ENCODE assay signal across 18 cellular contexts in genomic region chr18:3254725-3255124, GRCh38. TPM values are rescaled to one million over a fixed set of nuclear protein-coding genes. Genes with fewer than 3 reads are reported as not detected.
DNase-seq lines count a peak whose midpoint lies in the region; ATAC-seq and TF ChIP-seq lines count a peak whose summit lies in the region.
"Had no signal": no experiment of that assay in that cellular context is flagged by ENCODE, and none has a peak within 500 bp of the region (broad histone marks: within the 10 kb centered on the region; RNA-seq: fewer than 3 reads in every experiment).

No MANE protein-coding gene starts in this region.

- ATAC-seq in left cardiac atrium: no peak
- no peak for ATAC-seq in activated T-helper 17 cell treated with anti-CD3 and anti-CD28 coated beads, Interleukin-2, amount 50 U/mL, for 72 hours (replicated peaks)
- ATAC-seq in memory B cell (ENCODE audit: low read depth): no peak
- no peak for ATAC-seq in HG03442 (IDR thresholded peaks at IDR 0.05; ENCODE audit: unreplicated experiment)

- TF ChIP-seq POLR2A in thyroid gland (IDR thresholded peaks at IDR 0.05): no peak

- WGBS in thyroid gland, 2 donors: 89 to 90% methylated on average over 4 of the region's 4 CpGs

- no peaks in the 10 kb centered on the region for H3K9me3 Mint-ChIP-seq in activated T-helper 17 cell treated with anti-CD3 and anti-CD28 coated beads, Interleukin-2, amount 50 U/mL, for 72 hours
- H3K9me3 Mint-ChIP-seq in memory B cell: no peaks in the 10 kb centered on the region

- intact Hi-C loops in left cardiac atrium (cut with DNase I): no loop called here
- intact Hi-C loops in thyroid gland (cut with DNase I): no loop called here

- H3K4me3 Mint-ChIP-seq in activated T-helper 17 cell treated with anti-CD3 and anti-CD28 coated beads, Interleukin-2, amount 50 U/mL, for 72 hours: peak overlapping the region; percentile 43
- H3K4me3 Mint-ChIP-seq in memory B cell: no peak overlapping the region

- H3K27ac ChIP-seq in cardiac muscle cell (peak overlapping the region; percentile 92), thyroid gland (peak overlapping the region in 2 of 3 donors; percentile 83 to 91)
- H3K27ac ChIP-seq: vagina had no signal

- no peak overlapping the region for H3K4me3 ChIP-seq in cardiac muscle cell
- no peak overlapping the region for H3K4me3 ChIP-seq in thyroid gland (replicated peaks in 1 of 3)
- H3K4me3 ChIP-seq: vagina had no signal

- no peak for DNase-seq in cardiac muscle cell (ENCODE audit: low read depth in 1 of 2, low spot score in 1 of 2)
- DNase-seq in left cardiac atrium: no peak
- DNase-seq in memory B cell (ENCODE audit: low spot score in 2 of 2): no peak
- DNase-seq in thyroid gland: no peak
- no peak for DNase-seq in NCI-H446 treated with DMSO at 0.1 percent for 48 hours (lab: John Stamatoyannopoulos, UW)
- no peak for DNase-seq in effector CD4-positive, alpha-beta T cell
- DNase-seq: activated CD4-positive, alpha-beta T cell treated with anti-CD3 and anti-CD28 coated beads for 48 hours; activated effector memory CD4-positive, alpha-beta T cell treated with anti-CD3 and anti-CD28 coated beads, Interleukin-2, amount 50 U/mL, for 16 hours; AML-193; cerebellar nuclear complex; DMS79 treated with DMSO at 0.1 percent for 48 hours; hippocampal formation; NCI-H1048; NCI-H2171; occipital lobe had no signal

- H3K9me3 ChIP-seq in cardiac muscle cell (ENCODE audit: low read depth) (no peaks in the 10 kb centered on the region), thyroid gland (no peaks in the 10 kb centered on the region)
- H3K9me3 ChIP-seq: vagina had no signal

- no peaks in the 10 kb centered on the region for H3K27me3 Mint-ChIP-seq in activated T-helper 17 cell treated with anti-CD3 and anti-CD28 coated beads, Interleukin-2, amount 50 U/mL, for 72 hours
- no peaks in the 10 kb centered on the region for H3K27me3 Mint-ChIP-seq in memory B cell

- H3K27me3 ChIP-seq in cardiac muscle cell (no peaks in the 10 kb centered on the region), thyroid gland (no peaks in the 10 kb centered on the region)
- H3K27me3 ChIP-seq: vagina had no signal

- peak overlapping the region; percentile 82 for H3K27ac Mint-ChIP-seq in activated T-helper 17 cell treated with anti-CD3 and anti-CD28 coated beads, Interleukin-2, amount 50 U/mL, for 72 hours
- peak overlapping the region; percentile 78 for H3K27ac Mint-ChIP-seq in memory B cell

- H3K4me1 Mint-ChIP-seq in activated T-helper 17 cell treated with anti-CD3 and anti-CD28 coated beads, Interleukin-2, amount 50 U/mL, for 72 hours: peaks cover 49% of the 10 kb centered on the region
- H3K4me1 Mint-ChIP-seq in memory B cell: peaks cover 57% of the 10 kb centered on the region

- peaks cover 85% of the 10 kb centered on the region for H3K36me3 Mint-ChIP-seq in activated T-helper 17 cell treated with anti-CD3 and anti-CD28 coated beads, Interleukin-2, amount 50 U/mL, for 72 hours (ENCODE audit: low read depth)
- peaks cover 26% of the 10 kb centered on the region for H3K36me3 Mint-ChIP-seq in memory B cell

- peaks cover 23% of the 10 kb centered on the region for H3K4me1 ChIP-seq in cardiac muscle cell (ENCODE audit: low read depth)
- H3K4me1 ChIP-seq in thyroid gland: peaks cover 23 to 43% of the 10 kb centered on the region in 2 donors

- TF ChIP-seq CTCF in cardiac muscle cell (IDR thresholded peaks at IDR 0.05; ENCODE audit: low read depth, low read length): no peak
- TF ChIP-seq CTCF in thyroid gland (IDR thresholded peaks at IDR 0.05): no peak

- H3K36me3 ChIP-seq in cardiac muscle cell (peaks cover 37% of the 10 kb centered on the region), thyroid gland (peaks cover 27 to 33% of the 10 kb centered on the region in 2 donors)

RNA-seq across cellular contexts. Expression of gene MYL12A, which starts 7.1 kb away (rescaled TPM):
- 152 and 195 TPM in 2 replicates for total RNA-seq in cardiac muscle cell
- polyA plus RNA-seq in cardiac muscle cell: 321 and 420 TPM in 2 replicates
- 100 to 1,000 TPM; 919 to 945 TPM for total RNA-seq in left cardiac atrium
- total RNA-seq in activated T-helper 17 cell treated with anti-CD3 and anti-CD28 coated beads, Interleukin-2, amount 50 U/mL, for 72 hours: 100 to 1,000 TPM; 392 to 483 TPM
- total RNA-seq in thyroid gland: 100 to 1,000 TPM; 306 to 544 (median 331) TPM

RNA-seq across cellular contexts. Expression of gene MYL12B, which starts 7.2 kb away (rescaled TPM):
- total RNA-seq in cardiac muscle cell (74.8 and 137 TPM in 2 replicates), left cardiac atrium (100 to 1,000 TPM; 161 to 230 TPM), thyroid gland (100 to 1,000 TPM; 334 to 467 (median 446) TPM)
- polyA plus RNA-seq in cardiac muscle cell: 211 and 299 TPM in 2 replicates
- 100 to 1,000 TPM; 206 to 271 TPM for total RNA-seq in activated T-helper 17 cell treated with anti-CD3 and anti-CD28 coated beads, Interleukin-2, amount 50 U/mL, for 72 hours

RNA-seq across cellular contexts. Expression of gene MYOM1, which starts 35.0 kb away (rescaled TPM):
- total RNA-seq in cardiac muscle cell (209 and 219 TPM in 2 replicates), left cardiac atrium (100 to 1,000 TPM; 263 to 351 TPM), thyroid gland (1 to 10 TPM; 2.3 to 3.1 (median 3.1) TPM)
- 182 and 194 TPM in 2 replicates for polyA plus RNA-seq in cardiac muscle cell
- total RNA-seq in activated T-helper 17 cell treated with anti-CD3 and anti-CD28 coated beads, Interleukin-2, amount 50 U/mL, for 72 hours: 1 to 10 TPM in 1 of 2 donors, under 1 TPM in 1; 0.52 to 2.0 TPM

Comparison
In these comparisons a context has a peak if more than half of its experiments do, and no peak if none do; other contexts are left out.
1. RNA of gene MYOM1, which starts 35.0 kb away (total RNA-seq): 263 to 351 TPM in left cardiac atrium and 209 to 219 TPM in cardiac muscle cell; 2.3 to 3.1 TPM in thyroid gland and 0.52 to 2.0 TPM in activated T-helper 17 cell treated with anti-CD3 and anti-CD28 coated beads, Interleukin-2, amount 50 U/mL, for 72 hours; every median in the first group is over 10 times any median in the second.